Comparison of ENCODE assay signal across 8 cellular contexts in the genomic region with DNA sequence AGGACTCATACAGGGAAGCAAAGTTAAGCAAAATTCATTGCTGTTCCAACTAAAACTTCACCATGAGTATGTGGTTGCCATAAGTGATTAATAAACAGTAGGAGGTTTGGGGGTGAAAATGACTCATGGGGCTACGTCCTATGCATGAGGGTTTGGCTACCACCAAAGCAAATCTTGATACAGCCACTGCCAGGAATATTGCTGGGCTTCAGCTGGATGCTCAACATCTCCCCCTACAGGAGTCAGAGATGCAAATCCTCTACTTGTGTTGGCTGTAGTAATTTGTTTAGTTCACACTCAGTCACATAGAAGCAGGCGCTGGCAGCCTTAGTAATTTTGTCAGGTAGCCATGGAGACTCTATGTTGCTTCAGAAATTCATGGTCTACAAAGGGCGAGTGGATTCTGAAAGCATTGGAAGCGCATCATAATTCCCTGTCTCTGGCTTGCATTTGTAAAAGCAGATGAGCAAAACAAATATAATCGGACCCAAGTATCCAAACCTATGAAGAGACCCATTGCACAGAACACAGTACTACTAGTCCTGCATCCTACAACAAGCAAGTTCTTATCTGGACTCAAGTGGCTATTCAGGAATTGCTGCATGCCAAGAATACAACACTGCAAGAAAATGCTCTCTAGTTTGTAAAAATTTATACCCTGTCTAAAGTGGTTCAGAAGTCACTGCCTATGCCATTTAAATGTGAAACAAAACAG.
DNase-seq lines count a peak whose midpoint lies in the region; ATAC-seq, FAIRE-seq and TF ChIP-seq lines count a peak whose summit lies in the region.

No MANE protein-coding gene starts in this region.

- H3K9me3 ChIP-seq in A673 (ENCODE audit: low read depth, low read length, poor library complexity, severe bottlenecking), result no peaks in the 10 kb centered on the region
- no peaks in the 10 kb centered on the region for H3K9me3 ChIP-seq in SK-N-MC (ENCODE audit: low read depth, low read length)
- H3K9me3 ChIP-seq in heart right ventricle, result no peaks in the 10 kb centered on the region

- no peak overlapping the region for H3K9ac ChIP-seq in SK-N-MC (ENCODE audit: insufficient read length)

- H3K4me3 Mint-ChIP-seq in activated naive CD8-positive, alpha-beta T cell treated with anti-CD3 and anti-CD28 coated beads for 36 hours, result peak overlapping the region; percentile 40

- H3K27me3 Mint-ChIP-seq in activated naive CD8-positive, alpha-beta T cell treated with anti-CD3 and anti-CD28 coated beads for 36 hours, result no peaks in the 10 kb centered on the region

- peak; percentile 86 for TF ChIP-seq CTCF in A673 (conservative IDR thresholded peaks at IDR 0.05; ENCODE audit: low read depth, low read length)
- TF ChIP-seq CTCF in heart right ventricle (IDR thresholded peaks at IDR 0.05), result peak; percentile 38 to 83 (median 68)

- peaks cover 48% of the 10 kb centered on the region for H3K4me1 Mint-ChIP-seq in activated naive CD8-positive, alpha-beta T cell treated with anti-CD3 and anti-CD28 coated beads for 36 hours

- H3K4me3 ChIP-seq in A673 (ENCODE audit: low read depth, low read length, poor library complexity, severe bottlenecking), result no peak overlapping the region
- H3K4me3 ChIP-seq in SK-N-MC, result no peak overlapping the region
- no peak overlapping the region for H3K4me3 ChIP-seq in heart right ventricle

- CTCF ChIA-PET in A673 (lab: Charles Lee), result no interaction called here

- peaks cover 9% of the 10 kb centered on the region for H3K9me3 Mint-ChIP-seq in activated naive CD8-positive, alpha-beta T cell treated with anti-CD3 and anti-CD28 coated beads for 36 hours

- ATAC-seq in heart right ventricle, result peak in 7 of 8 donors; percentile 37 to 85 (median 64)
- peak; percentile 47 for ATAC-seq in sciatic nerve
- ATAC-seq in HG03432 (IDR thresholded peaks at IDR 0.05; ENCODE audit: unreplicated experiment), result no peak

- peaks cover 9% of the 10 kb centered on the region for H3K36me3 Mint-ChIP-seq in activated naive CD8-positive, alpha-beta T cell treated with anti-CD3 and anti-CD28 coated beads for 36 hours

- POLR2A ChIA-PET in A673 (lab: Charles Lee; ENCODE audit: low non-redundant PET), result no interaction called here

- H3K4me1 ChIP-seq in A673 (ENCODE audit: insufficient read depth, low read length, poor library complexity, severe bottlenecking) (peaks cover 15% of the 10 kb centered on the region), heart right ventricle (peaks cover 5 to 45% (median 32%) of the 10 kb centered on the region in 9 donors)

- WGBS in heart right ventricle, 2 donors, result 58 to 63% methylated on average over 5 of the region's 5 CpGs

- peak; percentile 72 for FAIRE-seq in GM12891 (lab: Jason Lieb, UNC)

- TF ChIP-seq POLR2A in GM12891 (IDR thresholded peaks at IDR 0.05; ENCODE audit: low read depth, low read length), result no peak

- DNase-seq in A673 (ENCODE audit: low spot score), result peak; percentile 83
- DNase-seq in GM12891 (ENCODE audit: insufficient read length, low spot score), result no peak
- peak; percentile 95 for DNase-seq in HT1080 (ENCODE audit: low read depth)
- no peak for DNase-seq in SK-N-MC (ENCODE audit: low read depth, low spot score)
- peak; percentile 76 for DNase-seq in activated naive CD8-positive, alpha-beta T cell treated with anti-CD3 and anti-CD28 coated beads for 36 hours
- DNase-seq in heart right ventricle, result peak in 1 of 2 donors; percentile 65
- DNase-seq in sciatic nerve (ENCODE audit: low spot score), result no peak

- H3K36me3 ChIP-seq in A673 (ENCODE audit: insufficient read depth, low read length, poor library complexity, severe bottlenecking) (no peaks in the 10 kb centered on the region), SK-N-MC (ENCODE audit: insufficient read depth, low read length) (no peaks in the 10 kb centered on the region), heart right ventricle (no peaks in the 10 kb centered on the region)

- H3K27me3 ChIP-seq in A673 (replicated peaks; ENCODE audit: insufficient read depth, low read depth, low read length, poor library complexity) (no peaks in the 10 kb centered on the region), heart right ventricle (no peaks in the 10 kb centered on the region)

- H3K27ac Mint-ChIP-seq in activated naive CD8-positive, alpha-beta T cell treated with anti-CD3 and anti-CD28 coated beads for 36 hours, result peak overlapping the region; percentile 87

- intact Hi-C loops in A673 (cut with micrococcal nuclease; ENCODE audit: unreplicated experiment) (no loop called here), heart right ventricle (cut with DNase I) (loop anchor here in 4 of 10 donors (10.0 kb wide), 2 partner anchors 98 to 248 kb away; a partner anchor contains a TSS), sciatic nerve (cut with DNase I) (no loop called here)

- H3K27ac ChIP-seq in A673 (ENCODE audit: low read depth, low read length, poor library complexity, severe bottlenecking), result no peak overlapping the region
- H3K27ac ChIP-seq in SK-N-MC, result 0 out of 2 replicates have a peak overlapping the region, but pooled peaks have one; percentile 39
- H3K27ac ChIP-seq in heart right ventricle, result peak overlapping the region in 5 of 10 donors; percentile 3 to 48 (median 13)

- no TSS peak for BruUV-seq in A673 (replicated peaks; lab: Mats Ljungman, UMichigan)

TF ChIP-seq in GM12891, 5 proteins besides CTCF, POLR2A, EP300 and RAD21:
- TF ChIP-seq POLR2AphosphoS5 (IDR thresholded peaks at IDR 0.05; ENCODE audit: low read depth, low read length) (no peak), POU2F2 (IDR thresholded peaks at IDR 0.05; ENCODE audit: low read depth, low read length) (peak; percentile 86; the same call in 1 of the 2 replicates)

Comparison
In these comparisons a context has a peak if more than half of its experiments do, and no peak if none do; other contexts are left out.
1. DNase-seq: peak in A673 (single experiment), HT1080 (single experiment) and activated naive CD8-positive, alpha-beta T cell treated with anti-CD3 and anti-CD28 coated beads for 36 hours (single experiment); none in GM12891 (single experiment), SK-N-MC (single experiment) and sciatic nerve (single experiment).